ENCODE assay signal across 8 cellular contexts in genomic region chr9:35696520-35697215, GRCh38. TPM values are rescaled to one million over a fixed set of nuclear protein-coding genes. Genes with fewer than 3 reads are reported as not detected.
DNase-seq lines count a peak whose midpoint lies in the region; ATAC-seq and TF ChIP-seq lines count a peak whose summit lies in the region.

No MANE protein-coding gene starts in this region.

- TF ChIP-seq CTCF in MM.1S (IDR thresholded peaks at IDR 0.05; ENCODE audit: low read length) = peak; percentile 92
- peak; percentile 90 for TF ChIP-seq CTCF in chondrocyte (IDR thresholded peaks at IDR 0.05)
- peak; percentile 74 for TF ChIP-seq CTCF in lung (IDR thresholded peaks at IDR 0.05; ENCODE audit: control extremely low read depth, extremely low read depth)

- H3K4me1 Mint-ChIP-seq in chondrocyte (ENCODE audit: low read depth) = peaks cover 36% of the 10 kb centered on the region

- no peaks in the 10 kb centered on the region for H3K9me2 ChIP-seq in MM.1S (replicated peaks; ENCODE audit: insufficient read depth, low read length)

- H3K4me2 ChIP-seq in MM.1S (ENCODE audit: low read depth, low read length) = no peak overlapping the region

- H3K4me3 Mint-ChIP-seq in chondrocyte (ENCODE audit: unreplicated experiment) = no peak overlapping the region

- no peaks in the 10 kb centered on the region for H3K27me3 Mint-ChIP-seq in chondrocyte (ENCODE audit: low read depth)

- no peaks in the 10 kb centered on the region for H3F3A ChIP-seq in MM.1S (ENCODE audit: insufficient read depth, low read length)

- DNase-seq in Daoy (ENCODE audit: low read depth) (peak; percentile 58), MM.1S (peak; percentile 51), chondrocyte (ENCODE audit: low spot score) (no peak), lung (ENCODE audit: low spot score) (peak; percentile 55), NCI-H524 treated with DMSO at 0.1 percent for 48 hours (lab: John Stamatoyannopoulos, UW) (no peak)
- DNase-seq in activated CD4-positive, CD25-positive, alpha-beta regulatory T cell treated with anti-CD3 and anti-CD28 coated beads, Interleukin-2, amount 50 U/mL, for 16 hours (ENCODE audit: low read depth, low spot score) = peak; percentile 23
- DNase-seq in stimulated activated CD8-positive, alpha-beta memory T cell treated with anti-CD3 and anti-CD28 coated beads, Interleukin-4, amount 100 ng/mL, for 1 hour (ENCODE audit: low read depth in 2 of 2, low spot score in 1 of 2) = peak; percentile 15 to 27

- 37 to 45% methylated on average over 9 of the region's 9 CpGs for WGBS in lung, 2 donors

- 0 out of 2 replicates have a peak, but pooled peaks cover 2% of the 10 kb centered on the region for H3K36me3 ChIP-seq in MM.1S (replicated peaks; ENCODE audit: insufficient read depth, low read length)
- H3K36me3 ChIP-seq in lung (ENCODE audit: control insufficient read depth in 2 of 2, insufficient read depth in 2 of 2, low read length in 2 of 2) = peaks cover 31 to 45% of the 10 kb centered on the region in 2 donors

- H3K9me3 ChIP-seq in MM.1S (replicated peaks; ENCODE audit: insufficient read depth, low read length) (no peaks in the 10 kb centered on the region), lung (ENCODE audit: control insufficient read depth in 2 of 2, insufficient read depth in 1 of 2, low read length in 1 of 2) (no peaks in the 10 kb centered on the region)

- H3K9me3 Mint-ChIP-seq in chondrocyte (ENCODE audit: low read depth) = no peaks in the 10 kb centered on the region

- no peaks in the 10 kb centered on the region for H3K4me1 ChIP-seq in MM.1S (ENCODE audit: low read length)
- H3K4me1 ChIP-seq in lung (ENCODE audit: control insufficient read depth in 2 of 2, insufficient read depth in 2 of 2, low read length in 2 of 2) = peaks cover 0 to 2% of the 10 kb centered on the region in 2 donors

- no peaks in the 10 kb centered on the region for H3K79me2 ChIP-seq in MM.1S (ENCODE audit: low read length)

- H3K36me3 Mint-ChIP-seq in chondrocyte (ENCODE audit: low read depth) = peaks cover 19% of the 10 kb centered on the region

- H3K27ac Mint-ChIP-seq in chondrocyte (ENCODE audit: unreplicated experiment) = peak overlapping the region; percentile 86

- no peaks in the 10 kb centered on the region for H4K20me1 ChIP-seq in MM.1S (ENCODE audit: insufficient read depth, low read length)

- H3K27me3 ChIP-seq in MM.1S (replicated peaks; ENCODE audit: insufficient read depth, low read length) (no peaks in the 10 kb centered on the region), lung (ENCODE audit: control insufficient read depth, insufficient read depth) (no peaks in the 10 kb centered on the region)

- no peak overlapping the region for H3K4me3 ChIP-seq in MM.1S (ENCODE audit: low read length)
- H3K4me3 ChIP-seq in lung = no peak overlapping the region

- H3K27ac ChIP-seq in MM.1S (ENCODE audit: low read length) (no peak overlapping the region), lung (ENCODE audit: low read depth in 1 of 2, low read length in 1 of 2) (peak overlapping the region in 1 of 2 donors; percentile 58)

- H2AFZ ChIP-seq in MM.1S (ENCODE audit: low read length) = no peak overlapping the region

- peak; percentile 75 for ATAC-seq in GM21447 (IDR thresholded peaks at IDR 0.05; ENCODE audit: unreplicated experiment)
- ATAC-seq in lung (ENCODE audit: insufficient read depth, low FRiP score) = peak; percentile 32

- H3K9ac ChIP-seq in MM.1S (ENCODE audit: low read length) = no peak overlapping the region

RNA-seq across cellular contexts. Expression of gene TPM2, which starts 6.9 kb away (rescaled TPM):
- total RNA-seq in Daoy (2014; rRNA removed; shearing (Covaris generic)) = 793 and 977 TPM in 2 replicates
- total RNA-seq in chondrocyte (498 to 2,023 TPM (median 2,016 TPM) in 3 replicates), lung (100 to 1,000 TPM in 1 of 2 donors, 10 to 100 TPM in 1; 96.0 to 229 TPM)
- 100 to 1,000 TPM; 189 to 494 TPM for polyA plus RNA-seq in lung

RNA-seq across cellular contexts. Expression of gene CA9, which starts 22.9 kb away (rescaled TPM):
- 0.42 TPM in 1 of 2 replicates, not detected in the other for total RNA-seq in Daoy (2014; rRNA removed; shearing (Covaris generic))
- total RNA-seq in chondrocyte (2.9 to 3.6 TPM in 2 of 3 replicates, not detected in the other), lung (1 to 10 TPM in 1 of 2 donors, under 1 TPM in 1; 0.88 to 1.6 TPM)
- polyA plus RNA-seq in lung = 1 to 10 TPM; 1.1 to 2.4 TPM

RNA-seq across cellular contexts. Expression of gene ARHGEF39, which starts 31.7 kb away (rescaled TPM):
- 2.9 and 4.2 TPM in 2 replicates for total RNA-seq in Daoy (2014; rRNA removed; shearing (Covaris generic))
- total RNA-seq in chondrocyte (0.79 to 2.3 TPM (median 0.85 TPM) in 3 replicates), lung (1 to 10 TPM; 1.3 TPM)
- 1 to 10 TPM in 1 of 2 donors, under 1 TPM in 1; 0.47 to 1.4 TPM for polyA plus RNA-seq in lung

RNA-seq across cellular contexts. Expression of gene TLN1, which starts 35.3 kb away (rescaled TPM):
- 173 and 190 TPM in 2 replicates for total RNA-seq in Daoy (2014; rRNA removed; shearing (Covaris generic))
- 490 to 684 TPM (median 655 TPM) in 3 replicates for total RNA-seq in chondrocyte
- total RNA-seq in lung = 100 to 1,000 TPM; 206 to 501 TPM
- 100 to 1,000 TPM in 1 of 2 donors, 10 to 100 TPM in 1; 71.5 to 319 TPM for polyA plus RNA-seq in lung

RNA-seq across cellular contexts. Expression of gene CREB3, which starts 35.8 kb away (rescaled TPM):
- total RNA-seq in Daoy (2014; rRNA removed; shearing (Covaris generic)) = 97.9 and 104 TPM in 2 replicates
- total RNA-seq in chondrocyte = 55.5 to 63.4 TPM (median 56.7 TPM) in 3 replicates
- 10 to 100 TPM; 25.1 to 43.3 TPM for total RNA-seq in lung
- polyA plus RNA-seq in lung = 10 to 100 TPM; 38.7 to 39.0 TPM

Comparison
In these comparisons a context has a peak if more than half of its experiments do, and no peak if none do; other contexts are left out.
1. DNase-seq: peak in Daoy (single experiment), MM.1S (single experiment), activated CD4-positive, CD25-positive, alpha-beta regulatory T cell treated with anti-CD3 and anti-CD28 coated beads, Interleukin-2, amount 50 U/mL, for 16 hours (single experiment), lung (single experiment) and stimulated activated CD8-positive, alpha-beta memory T cell treated with anti-CD3 and anti-CD28 coated beads, Interleukin-4, amount 100 ng/mL, for 1 hour (2 of 2); none in chondrocyte (single experiment) and NCI-H524 treated with DMSO at 0.1 percent for 48 hours (single experiment).
2. Peak in every context shown above with its lines, with median percentiles within 50 percentile points of each other: CTCF ChIP-seq.